In genomic region chr15:81388431-81388760, GRCh38 we compare ENCODE assay signal across 32 cellular contexts. TPM values are rescaled to one million over a fixed set of nuclear protein-coding genes. Genes with fewer than 3 reads are reported as not detected.
"Had no signal": no experiment of that assay in that cellular context is flagged by ENCODE, and none has a peak within 500 bp of the region (broad histone marks: within the 10 kb centered on the region; RNA-seq: fewer than 3 reads in every experiment).

No MANE protein-coding gene starts in this region.

- DNase-seq: activated CD4-positive, alpha-beta memory T cell treated with anti-CD3 and anti-CD28 coated beads for 36 hours; activated CD4-positive, alpha-beta T cell treated with anti-CD3 and anti-CD28 coated beads, Interleukin-2, amount 10 ng/mL, durations not matched to agents 24 days and 14 days; activated CD8-positive, alpha-beta memory T cell treated with anti-CD3 and anti-CD28 coated beads, Interleukin-2, amount 50 U/mL, for 4 hours; activated gamma-delta T cell treated with Interleukin-2 at 50 U/mL for 16 hours; activated naive CD4-positive, alpha-beta T cell treated with anti-CD3 and anti-CD28 coated beads, Interleukin-2, amount 50 U/mL, for 16 hours; activated T-cell treated with anti-CD3 and anti-CD28 coated beads, Interleukin-2, amount 50 U/mL, for 1 hour; amygdala; gastrocnemius medialis; left cardiac atrium; mammary epithelial cell; naive B cell; ovary; stimulated activated CD4-positive, alpha-beta T cell treated with anti-CD3 and anti-CD28 coated beads, Interleukin-12 subunit alpha, Interleukin-12 subunit beta, amount 100 ng/mL, for 4 hours; stimulated activated CD4-positive, alpha-beta T cell treated with anti-CD3 and anti-CD28 coated beads, Interleukin-4, amount 100 ng/mL, for 1 hour; stimulated activated naive CD8-positive, alpha-beta T cell treated with anti-CD3 and anti-CD28 coated beads, Interleukin-15, Interleukin-2, amounts not matched to agents 100 U/mL and 50 U/mL, for 24 hours; testis; transverse colon had no signal

- H3K36me3 ChIP-seq: breast epithelium, esophagus muscularis mucosa, gastrocnemius medialis, ovary, transverse colon had no signal

- ATAC-seq: activated CD4-positive, CD25-positive, alpha-beta regulatory T cell treated with anti-CD3 and anti-CD28 coated beads, Interleukin-2, amount 50 U/mL, for 24 hours; gastrocnemius medialis; left cardiac atrium; sciatic nerve; stimulated activated naive CD8-positive, alpha-beta T cell treated with anti-CD3 and anti-CD28 coated beads, Interleukin-15, Interleukin-2, amounts not matched to agents 100 U/mL and 50 U/mL, for 24 hours had no signal

- H3K4me2 ChIP-seq: hepatocyte had no signal

- H3K27ac ChIP-seq: breast epithelium, esophagus muscularis mucosa, gastrocnemius medialis, ovary, skin epidermis, testis had no signal

- H3K4me3 Mint-ChIP-seq: activated CD4-positive, alpha-beta memory T cell treated with anti-CD3 and anti-CD28 coated beads for 36 hours; activated CD4-positive, alpha-beta T cell treated with anti-CD3 and anti-CD28 coated beads, Interleukin-2, amount 10 ng/mL, durations not matched to agents 24 days and 14 days; activated T-helper 1 cell treated with anti-CD3 and anti-CD28 coated beads, Interleukin-12 subunit alpha, Interleukin-12 subunit beta, Interleukin-2, Interleukin-4 antibody, amounts not matched to agents 30 ng/mL and 10 ng/mL and 1 ng/mL, durations not matched to agents 14 hours and 24 hours and 36 hours; central memory CD8-positive, alpha-beta T cell; dendritic cell treated with granulocyte-macrophage colony-stimulating factor and Interleukin-4, amounts not matched to agents 40 ng/mL and 50 ng/mL, for 4 days; mesothelial cell of epicardium; naive B cell had no signal

- H3K27ac Mint-ChIP-seq: activated CD4-positive, alpha-beta memory T cell treated with anti-CD3 and anti-CD28 coated beads for 36 hours; activated CD4-positive, alpha-beta T cell treated with anti-CD3 and anti-CD28 coated beads, Interleukin-2, amount 10 ng/mL, durations not matched to agents 24 days and 14 days; activated T-helper 1 cell treated with anti-CD3 and anti-CD28 coated beads, Interleukin-12 subunit alpha, Interleukin-12 subunit beta, Interleukin-2, Interleukin-4 antibody, amounts not matched to agents 30 ng/mL and 10 ng/mL and 1 ng/mL, durations not matched to agents 14 hours and 24 hours and 36 hours; dendritic cell treated with granulocyte-macrophage colony-stimulating factor and Interleukin-4, amounts not matched to agents 40 ng/mL and 50 ng/mL, for 4 days; mesothelial cell of epicardium; naive B cell; progenitor cell of endocrine pancreas had no signal

- H3K4me1 ChIP-seq: breast epithelium, esophagus muscularis mucosa, gastrocnemius medialis, testis had no signal

- H3K36me3 Mint-ChIP-seq: activated CD4-positive, alpha-beta memory T cell treated with anti-CD3 and anti-CD28 coated beads for 36 hours had no signal

- H3K4me3 ChIP-seq: breast epithelium, esophagus muscularis mucosa, gastrocnemius medialis, hepatocyte, ovary, skin epidermis, testis, transverse colon had no signal

- H3K9me3 Mint-ChIP-seq: activated CD4-positive, alpha-beta memory T cell treated with anti-CD3 and anti-CD28 coated beads for 36 hours; activated CD4-positive, alpha-beta T cell treated with anti-CD3 and anti-CD28 coated beads, Interleukin-2, amount 10 ng/mL, durations not matched to agents 24 days and 14 days; activated T-helper 1 cell treated with anti-CD3 and anti-CD28 coated beads, Interleukin-12 subunit alpha, Interleukin-12 subunit beta, Interleukin-2, Interleukin-4 antibody, amounts not matched to agents 30 ng/mL and 10 ng/mL and 1 ng/mL, durations not matched to agents 14 hours and 24 hours and 36 hours; central memory CD8-positive, alpha-beta T cell; dendritic cell treated with granulocyte-macrophage colony-stimulating factor and Interleukin-4, amounts not matched to agents 40 ng/mL and 50 ng/mL, for 4 days had no signal

- H3K4me1 Mint-ChIP-seq: mesothelial cell of epicardium, naive B cell had no signal

- H2AFZ ChIP-seq: hepatocyte had no signal

- H3K9me3 ChIP-seq: breast epithelium, esophagus muscularis mucosa, gastrocnemius medialis, ovary, testis, transverse colon had no signal

- H3K79me2 ChIP-seq: hepatocyte had no signal

- H3K27me3 Mint-ChIP-seq: activated CD4-positive, alpha-beta memory T cell treated with anti-CD3 and anti-CD28 coated beads for 36 hours; central memory CD8-positive, alpha-beta T cell; dendritic cell treated with granulocyte-macrophage colony-stimulating factor and Interleukin-4, amounts not matched to agents 40 ng/mL and 50 ng/mL, for 4 days; progenitor cell of endocrine pancreas had no signal

- H3K27me3 ChIP-seq: breast epithelium, gastrocnemius medialis, hepatocyte, ovary, testis, transverse colon had no signal

RNA-seq across cellular contexts. Expression of gene TMC3, which starts 14.4 kb away (rescaled TPM):
- total RNA-seq: activated CD4-positive, alpha-beta memory T cell treated with anti-CD3 and anti-CD28 coated beads for 36 hours; activated CD4-positive, alpha-beta T cell treated with anti-CD3 and anti-CD28 coated beads, Interleukin-2, amount 10 ng/mL, durations not matched to agents 24 days and 14 days; activated CD8-positive, alpha-beta memory T cell treated with anti-CD3 and anti-CD28 coated beads for 36 hours; activated T-helper 1 cell treated with anti-CD3 and anti-CD28 coated beads, Interleukin-12 subunit alpha, Interleukin-12 subunit beta, Interleukin-2, Interleukin-4 antibody, amounts not matched to agents 30 ng/mL and 10 ng/mL and 1 ng/mL, durations not matched to agents 14 hours and 24 hours and 36 hours; gastrocnemius medialis; left cardiac atrium; liver; mammary epithelial cell; renal cortical epithelial cell; T-helper 1 cell treated with Interleukin-12 subunit alpha and Interleukin-12 subunit beta and Interleukin-4 antibody, amounts not matched to agents 30 ng/mL and 1 ng/mL, for 36 hours had no signal
